18 cellular contexts compared by ENCODE assay signal in genomic region chr16:11088432-11088794, GRCh38.
DNase-seq lines count a peak whose midpoint lies in the region; ATAC-seq and TF ChIP-seq lines count a peak whose summit lies in the region.
"Had no signal": no experiment of that assay in that cellular context is flagged by ENCODE, and none has a peak within 500 bp of the region (broad histone marks: within the 10 kb centered on the region; RNA-seq: fewer than 3 reads in every experiment).

No MANE protein-coding gene starts in this region.

- H3K4me1 Mint-ChIP-seq in CD4-positive, CD25-positive, alpha-beta regulatory T cell, result peaks cover 2 to 67% (median 32%) of the 10 kb centered on the region in 4 donors
- peaks cover 13 to 43% (median 40%) of the 10 kb centered on the region in 4 donors for H3K4me1 Mint-ChIP-seq in naive thymus-derived CD8-positive, alpha-beta T cell
- H3K4me1 Mint-ChIP-seq in effector memory CD8-positive, alpha-beta T cell (ENCODE audit: low read depth in 2 of 2), result peaks cover 20 to 25% of the 10 kb centered on the region in 2 donors

- H3K36me3 ChIP-seq in CD4-positive, CD25-positive, alpha-beta regulatory T cell (ENCODE audit: control insufficient read depth, insufficient read depth, low read length), result peaks cover 2% of the 10 kb centered on the region
- H3K36me3 ChIP-seq in psoas muscle (ENCODE audit: insufficient read depth in 1 of 2, low read depth in 1 of 2), result no peaks in the 10 kb centered on the region

- peak overlapping the region; percentile 33 to 87 (median 80) for H3K27ac Mint-ChIP-seq in CD4-positive, CD25-positive, alpha-beta regulatory T cell
- H3K27ac Mint-ChIP-seq in naive thymus-derived CD8-positive, alpha-beta T cell, result peak overlapping the region in 6 of 10 donors; percentile 49 to 81 (median 60)
- H3K27ac Mint-ChIP-seq in effector memory CD8-positive, alpha-beta T cell, result no peak overlapping the region
- H3K27ac Mint-ChIP-seq: type B pancreatic cell had no signal

- no peaks in the 10 kb centered on the region for H3K9me3 Mint-ChIP-seq in CD4-positive, CD25-positive, alpha-beta regulatory T cell
- H3K9me3 Mint-ChIP-seq in naive thymus-derived CD8-positive, alpha-beta T cell, result no peaks in the 10 kb centered on the region
- H3K9me3 Mint-ChIP-seq in effector memory CD8-positive, alpha-beta T cell, result no peaks in the 10 kb centered on the region
- H3K9me3 Mint-ChIP-seq: brain; T-helper 1 cell treated with Interleukin-12 subunit alpha and Interleukin-12 subunit beta and Interleukin-4 antibody, amounts not matched to agents 30 μg/mL and 1 μg/mL, for 36 hours; type B pancreatic cell had no signal

- intact Hi-C loops in psoas muscle (cut with DNase I), result no loop called here

- 80 to 82% (median 81%) methylated on average over 9 of the region's 9 CpGs for WGBS in psoas muscle, 3 donors

- H3K27me3 ChIP-seq in CD4-positive, CD25-positive, alpha-beta regulatory T cell (ENCODE audit: control insufficient read depth, insufficient read depth, low read length), result no peaks in the 10 kb centered on the region
- H3K27me3 ChIP-seq in psoas muscle (ENCODE audit: insufficient read depth in 3 of 3, low read length in 2 of 3), result no peaks in the 10 kb centered on the region
- H3K27me3 ChIP-seq: gastroesophageal sphincter, left lung had no signal

- CTCF ChIA-PET in RWPE1 (lab: Yijun Ruan, JAX) (no interaction called here), HEK293T (lab: Yijun Ruan, JAX) (no interaction called here)

- peaks cover 3% of the 10 kb centered on the region for H3K36me3 Mint-ChIP-seq in CD4-positive, CD25-positive, alpha-beta regulatory T cell
- peaks cover 0 to 9% (median 8%) of the 10 kb centered on the region in 3 donors for H3K36me3 Mint-ChIP-seq in naive thymus-derived CD8-positive, alpha-beta T cell
- peaks cover 11% of the 10 kb centered on the region for H3K36me3 Mint-ChIP-seq in effector memory CD8-positive, alpha-beta T cell (ENCODE audit: insufficient read depth)
- H3K36me3 Mint-ChIP-seq: type B pancreatic cell had no signal

- no peak for DNase-seq in activated CD4-positive, CD25-positive, alpha-beta regulatory T cell (lab: John Stamatoyannopoulos, UW)
- DNase-seq in CD4-positive, CD25-positive, alpha-beta regulatory T cell, result no peak
- no peak for DNase-seq in RWPE1 (ENCODE audit: low spot score)
- no peak for DNase-seq in naive thymus-derived CD8-positive, alpha-beta T cell
- DNase-seq in effector memory CD8-positive, alpha-beta T cell, result no peak
- no peak for DNase-seq in HEK293T (ENCODE audit: extremely low spot score)
- no peak for DNase-seq in psoas muscle
- DNase-seq: cortex of kidney; left lung; NCI-H1694; NCI-H446; SHP77; stimulated activated CD4-positive, alpha-beta T cell treated with anti-CD3 and anti-CD28 coated beads, Interleukin-4, amount 100 ng/mL, for 1 hour had no signal

- no peaks in the 10 kb centered on the region for H3K9me3 ChIP-seq in CD4-positive, CD25-positive, alpha-beta regulatory T cell (ENCODE audit: control insufficient read depth in 2 of 2, low read length in 2 of 2)
- no peaks in the 10 kb centered on the region for H3K9me3 ChIP-seq in psoas muscle
- H3K9me3 ChIP-seq: gastroesophageal sphincter, left lung had no signal

- TF ChIP-seq CTCF in RWPE1 (conservative IDR thresholded peaks at IDR 0.05; ENCODE audit: low read depth) (no peak), psoas muscle (IDR thresholded peaks at IDR 0.05) (no peak)

- H3K27me3 Mint-ChIP-seq in CD4-positive, CD25-positive, alpha-beta regulatory T cell, result no peaks in the 10 kb centered on the region
- H3K27me3 Mint-ChIP-seq in naive thymus-derived CD8-positive, alpha-beta T cell, result no peaks in the 10 kb centered on the region
- H3K27me3 Mint-ChIP-seq in effector memory CD8-positive, alpha-beta T cell, result no peaks in the 10 kb centered on the region
- H3K27me3 Mint-ChIP-seq: brain, type B pancreatic cell had no signal

- POLR2A ChIA-PET in RWPE1 (lab: Yijun Ruan, JAX; ENCODE audit: low non-redundant PET) (no interaction called here), HEK293T (lab: Yijun Ruan, JAX) (no interaction called here)
- POLR2A ChIA-PET in naive thymus-derived CD8-positive, alpha-beta T cell (lab: Charles Lee), result no interaction called here

- peaks cover 37% of the 10 kb centered on the region for H3K4me1 ChIP-seq in CD4-positive, CD25-positive, alpha-beta regulatory T cell (ENCODE audit: control insufficient read depth, insufficient read depth, low read length, poor library complexity, severe bottlenecking)
- H3K4me1 ChIP-seq in psoas muscle, result peaks cover 15% of the 10 kb centered on the region

- peak; percentile 8 to 9 for ATAC-seq in activated CD4-positive, CD25-positive, alpha-beta regulatory T cell treated with anti-CD3 and anti-CD28 coated beads, Interleukin-2, amount 50 U/mL, for 24 hours
- ATAC-seq in CD4-positive, CD25-positive, alpha-beta regulatory T cell (ENCODE audit: low read depth in 2 of 2), result peak; percentile 40 to 47
- peak in 1 of 2 donors; percentile 33 for ATAC-seq in naive thymus-derived CD8-positive, alpha-beta T cell
- ATAC-seq in effector memory CD8-positive, alpha-beta T cell (replicated peaks), result no peak
- ATAC-seq in psoas muscle, result no peak
- ATAC-seq: gastroesophageal sphincter, left lung had no signal

- peak overlapping the region in 1 of 4 donors; percentile 7 for H3K4me3 Mint-ChIP-seq in CD4-positive, CD25-positive, alpha-beta regulatory T cell
- peak overlapping the region in 2 of 10 donors; percentile 13 to 34 for H3K4me3 Mint-ChIP-seq in naive thymus-derived CD8-positive, alpha-beta T cell
- no peak overlapping the region for H3K4me3 Mint-ChIP-seq in effector memory CD8-positive, alpha-beta T cell
- H3K4me3 Mint-ChIP-seq: brain; T-helper 1 cell treated with Interleukin-12 subunit alpha and Interleukin-12 subunit beta and Interleukin-4 antibody, amounts not matched to agents 30 μg/mL and 1 μg/mL, for 36 hours; type B pancreatic cell had no signal

- peak overlapping the region; percentile 27 for H3K27ac ChIP-seq in CD4-positive, CD25-positive, alpha-beta regulatory T cell (ENCODE audit: insufficient read depth, low read length, poor library complexity, severe bottlenecking)
- H3K27ac ChIP-seq in RWPE1, result peak overlapping the region; percentile 6; the same call in 1 of the 2 replicates
- no peak overlapping the region for H3K27ac ChIP-seq in psoas muscle
- H3K27ac ChIP-seq: left lung had no signal

- no peak overlapping the region for H3K4me3 ChIP-seq in CD4-positive, CD25-positive, alpha-beta regulatory T cell (ENCODE audit: low read depth, low read length)
- H3K4me3 ChIP-seq in psoas muscle, result no peak overlapping the region
- H3K4me3 ChIP-seq: gastroesophageal sphincter, left lung had no signal

TF ChIP-seq in HEK293T, 16 proteins besides CTCF, POLR2A, EP300 and RAD21:
- no peak for TF ChIP-seq TARDBP (IDR thresholded peaks at IDR 0.05)
- TF ChIP-seq LEF1 (IDR thresholded peaks at IDR 0.05; ENCODE audit: borderline replicate concordance), result no peak
- TF ChIP-seq PKNOX1 (IDR thresholded peaks at IDR 0.05), result no peak
- TF ChIP-seq ELF4 (IDR thresholded peaks at IDR 0.05), result no peak
- TF ChIP-seq SUZ12 (IDR thresholded peaks at IDR 0.05), result no peak
- TF ChIP-seq HDGF (IDR thresholded peaks at IDR 0.05; ENCODE audit: borderline replicate concordance), result no peak
- no peak for TF ChIP-seq SP1 (IDR thresholded peaks at IDR 0.05)
- no peak for TF ChIP-seq ZNF384 (IDR thresholded peaks at IDR 0.05)
- TF ChIP-seq CTBP1 (IDR thresholded peaks at IDR 0.05; ENCODE audit: borderline replicate concordance), result no peak
- no peak for TF ChIP-seq FOXM1 (IDR thresholded peaks at IDR 0.05; ENCODE audit: borderline replicate concordance)
- no peak for TF ChIP-seq L3MBTL2 (conservative IDR thresholded peaks at IDR 0.05)
- TF ChIP-seq BHLHE40 (IDR thresholded peaks at IDR 0.05; ENCODE audit: borderline replicate concordance), result no peak
- TF ChIP-seq ARNT (IDR thresholded peaks at IDR 0.05), result no peak
- TF ChIP-seq FOXA1 (IDR thresholded peaks at IDR 0.05), result no peak
- TF ChIP-seq FOXK2 (IDR thresholded peaks at IDR 0.05), result no peak
- no peak for TF ChIP-seq NFRKB (IDR thresholded peaks at IDR 0.05)

Comparison
In these comparisons a context has a peak if more than half of its experiments do, and no peak if none do; other contexts are left out.
1. ATAC-seq: peak in activated CD4-positive, CD25-positive, alpha-beta regulatory T cell treated with anti-CD3 and anti-CD28 coated beads, Interleukin-2, amount 50 U/mL, for 24 hours (2 of 2) and CD4-positive, CD25-positive, alpha-beta regulatory T cell (2 of 2); none in effector memory CD8-positive, alpha-beta T cell (single experiment) and psoas muscle (0 of 4).
2. H3K27ac Mint-ChIP-seq: peak in CD4-positive, CD25-positive, alpha-beta regulatory T cell (3 of 3) and naive thymus-derived CD8-positive, alpha-beta T cell (6 of 10); none in effector memory CD8-positive, alpha-beta T cell (0 of 2).